Comparison of ENCODE assay signal across 13 cellular contexts in genomic region chr10:5559642-5560141, GRCh38. TPM values are rescaled to one million over a fixed set of nuclear protein-coding genes. Genes with fewer than 3 reads are reported as not detected.
DNase-seq lines count a peak whose midpoint lies in the region; ATAC-seq, FAIRE-seq and TF ChIP-seq lines count a peak whose summit lies in the region.
"Had no signal": no experiment of that assay in that cellular context is flagged by ENCODE, and none has a peak within 500 bp of the region (broad histone marks: within the 10 kb centered on the region; RNA-seq: fewer than 3 reads in every experiment).

No MANE protein-coding gene starts in this region.

- WGBS in gastroesophageal sphincter (ENCODE audit: low coverage in 1 of 2), 2 donors, result 10 to 28% methylated on average over 9 of the region's 9 CpGs

- H3K36me3 ChIP-seq in H7 (replicated peaks; ENCODE audit: control insufficient read depth, insufficient read depth, low read length) (no peaks in the 10 kb centered on the region), gastroesophageal sphincter (no peaks in the 10 kb centered on the region), thoracic aorta (no peaks in the 10 kb centered on the region)

- H3K27me3 ChIP-seq in H7 (ENCODE audit: control insufficient read depth, insufficient read depth, low read length), result no peaks in the 10 kb centered on the region
- H3K27me3 ChIP-seq in gastroesophageal sphincter, result no peaks in the 10 kb centered on the region
- H3K27me3 ChIP-seq in thoracic aorta (replicated peaks; ENCODE audit: insufficient read depth), result no peaks in the 10 kb centered on the region

- H3K4me1 ChIP-seq in gastroesophageal sphincter (peaks cover 4 to 76% (median 28%) of the 10 kb centered on the region in 3 donors), thoracic aorta (ENCODE audit: control insufficient read depth in 1 of 2, low read depth in 2 of 2) (peaks cover 35 to 95% of the 10 kb centered on the region in 2 donors)

- no peak for FAIRE-seq in urothelium cell line (lab: Jason Lieb, UNC)

- no peak for TF ChIP-seq EP300 in gastroesophageal sphincter (IDR thresholded peaks at IDR 0.05)

- H3K4me3 ChIP-seq in H7 (ENCODE audit: insufficient read depth, low read depth, low read length), result no peak overlapping the region
- H3K4me3 ChIP-seq in WI38 (ENCODE audit: low read depth, low read length), result peak overlapping the region; percentile 3; the same call in 1 of the 2 replicates
- no peak overlapping the region for H3K4me3 ChIP-seq in gastroesophageal sphincter
- peak overlapping the region; percentile 27 for H3K4me3 ChIP-seq in thoracic aorta

- TF ChIP-seq CTCF in WI38 (IDR thresholded peaks at IDR 0.05; ENCODE audit: low read depth, low read length) (no peak), gastroesophageal sphincter (IDR thresholded peaks at IDR 0.05) (no peak), thoracic aorta (IDR thresholded peaks at IDR 0.05) (no peak)

- H3K9me3 ChIP-seq in gastroesophageal sphincter, result no peaks in the 10 kb centered on the region
- no peaks in the 10 kb centered on the region for H3K9me3 ChIP-seq in thoracic aorta

- DNase-seq in H7 (peak; percentile 22), thoracic aorta (ENCODE audit: low spot score) (no peak), NCI-H2196 (lab: John Stamatoyannopoulos, UW; ENCODE audit: unreplicated experiment) (no peak), urothelium cell line (ENCODE audit: low spot score) (no peak)
- DNase-seq: activated CD4-positive, CD25-positive, alpha-beta regulatory T cell treated with anti-CD3 and anti-CD28 coated beads, Interleukin-2, amount 50 U/mL, for 72 hours; activated effector memory CD4-positive, alpha-beta T cell treated with Interleukin-2 at 50 U/mL for 16 hours; NCI-H2107; Right ventricle myocardium superior; stimulated activated naive CD8-positive, alpha-beta T cell treated with anti-CD3 and anti-CD28 coated beads, Interleukin-15, Interleukin-2, amounts not matched to agents 100 U/mL and 50 U/mL, for 24 hours had no signal

- peak overlapping the region; percentile 15 to 85 (median 79) for H3K27ac ChIP-seq in gastroesophageal sphincter
- H3K27ac ChIP-seq in thoracic aorta, result peak overlapping the region; percentile 13 to 85

- no peak for TF ChIP-seq POLR2A in gastroesophageal sphincter (IDR thresholded peaks at IDR 0.05)

- ATAC-seq in gastroesophageal sphincter, result peak; percentile 79
- ATAC-seq in thoracic aorta (ENCODE audit: insufficient number of reproducible peaks, low FRiP score, low read depth), result no peak
- no peak for ATAC-seq in HG02759 (IDR thresholded peaks at IDR 0.05; ENCODE audit: unreplicated experiment)
- ATAC-seq in GM19452 (IDR thresholded peaks at IDR 0.05; ENCODE audit: unreplicated experiment), result no peak
- ATAC-seq: stimulated activated naive CD8-positive, alpha-beta T cell treated with anti-CD3 and anti-CD28 coated beads, Interleukin-15, Interleukin-2, amounts not matched to agents 100 U/mL and 50 U/mL, for 24 hours had no signal

RNA-seq across cellular contexts. Expression of gene CALML3, which starts 34.9 kb away (rescaled TPM):
- not detected in 2 replicates for total RNA-seq in H7 (2014; rRNA removed; shearing (Covaris generic))
- total RNA-seq in gastroesophageal sphincter (10 to 100 TPM in 1 of 4 donors, 1 to 10 TPM in 1, under 1 TPM in 1, not detected in 1; 0.13 to 19.4 (median 1.9) TPM), thoracic aorta (not detected)
- total RNA-seq: Right ventricle myocardium superior had no signal

Comparison
In these comparisons a context has a peak if more than half of its experiments do, and no peak if none do; other contexts are left out.
1. H3K4me3 ChIP-seq: peak in WI38 (single experiment) and thoracic aorta (single experiment); none in H7 (single experiment) and gastroesophageal sphincter (0 of 2).